In the genomic region with DNA sequence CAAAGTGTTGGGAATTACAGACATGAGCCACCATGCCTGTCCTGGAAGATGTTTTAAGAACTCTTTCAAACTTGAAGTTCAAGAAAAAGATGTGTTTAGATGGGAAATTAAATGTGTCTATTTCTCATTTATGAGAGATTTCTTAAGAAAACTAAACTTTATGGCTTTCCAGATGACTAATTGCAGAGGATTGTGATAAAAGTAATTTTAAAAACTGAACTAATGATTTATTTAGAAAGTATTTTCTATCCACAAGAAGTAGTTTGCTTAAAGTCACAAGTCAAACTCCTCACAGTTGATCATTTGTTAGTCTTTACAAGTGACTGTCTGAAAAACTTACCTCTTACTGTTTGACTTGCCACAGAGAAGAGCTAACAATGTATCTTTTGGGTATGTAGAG, we compare ENCODE assay signal across 22 cellular contexts.
DNase-seq lines count a peak whose midpoint lies in the region; ATAC-seq and TF ChIP-seq lines count a peak whose summit lies in the region.
"Had no signal": no experiment of that assay in that cellular context is flagged by ENCODE, and none has a peak within 500 bp of the region (broad histone marks: within the 10 kb centered on the region; RNA-seq: fewer than 3 reads in every experiment).

No MANE protein-coding gene starts in this region.

- H3K9me3 ChIP-seq in fibroblast of lung (ENCODE audit: control insufficient read depth, insufficient read depth, low read depth, low read length) = no peaks in the 10 kb centered on the region
- no peaks in the 10 kb centered on the region for H3K9me3 ChIP-seq in osteoblast (ENCODE audit: low read depth, low read length)
- H3K9me3 ChIP-seq in colonic mucosa = no peaks in the 10 kb centered on the region
- H3K9me3 ChIP-seq: A549, Caco-2 had no signal

- no peak overlapping the region for H2AFZ ChIP-seq in fibroblast of lung (ENCODE audit: low read length)
- H2AFZ ChIP-seq in osteoblast (ENCODE audit: low read length) = no peak overlapping the region

- DNase-seq in LHCN-M2 (ENCODE audit: low read depth) (peak; percentile 31), fibroblast of lung (ENCODE audit: low read depth in 2 of 2) (peak; percentile 3 to 17), osteoblast (ENCODE audit: insufficient read length, low spot score, missing footprints) (peak; percentile 27), medulla oblongata (ENCODE audit: extremely low spot score) (no peak), natural killer cell (no peak), colonic mucosa (no peak), SW 1271 (lab: John Stamatoyannopoulos, UW) (no peak)
- DNase-seq: C1 segment of cervical spinal cord; Caco-2; CD8-positive, alpha-beta T cell; EL; H7; HFFc6; Kasumi-1; NCI-H2029; NCI-H446 treated with DMSO at 0.1 percent for 48 hours; NCI-H69; SHP77 had no signal

- no peaks in the 10 kb centered on the region for H3K79me2 ChIP-seq in fibroblast of lung (ENCODE audit: control insufficient read depth, insufficient read depth, low read length)
- no peaks in the 10 kb centered on the region for H3K79me2 ChIP-seq in osteoblast (ENCODE audit: insufficient read depth, low read length)

- H3K27me3 ChIP-seq in fibroblast of lung (ENCODE audit: control insufficient read depth, insufficient read depth, low read length) (no peaks in the 10 kb centered on the region), osteoblast (ENCODE audit: insufficient read depth, low read length) (no peaks in the 10 kb centered on the region), colonic mucosa (no peaks in the 10 kb centered on the region)

- H3K4me1 Mint-ChIP-seq in natural killer cell = no peaks in the 10 kb centered on the region

- H3K36me3 ChIP-seq in fibroblast of lung (ENCODE audit: control insufficient read depth, insufficient read depth, low read length) (no peaks in the 10 kb centered on the region), osteoblast (ENCODE audit: insufficient read depth, low read length) (no peaks in the 10 kb centered on the region), colonic mucosa (no peaks in the 10 kb centered on the region)

- H3K27ac ChIP-seq in fibroblast of lung (ENCODE audit: insufficient read depth, low read length) (no peak overlapping the region), osteoblast (ENCODE audit: low read depth, low read length) (no peak overlapping the region), colonic mucosa (no peak overlapping the region)
- H3K27ac ChIP-seq: A549, RWPE1 had no signal

- peaks cover 0 to 5% of the 10 kb centered on the region in 2 donors for H3K27me3 Mint-ChIP-seq in natural killer cell (ENCODE audit: low read depth in 2 of 2)

- H3K4me1 ChIP-seq in fibroblast of lung (ENCODE audit: control insufficient read depth, extremely low read depth, insufficient read depth, low read length) (no peaks in the 10 kb centered on the region), osteoblast (ENCODE audit: insufficient read depth, low read length) (no peaks in the 10 kb centered on the region), colonic mucosa (no peaks in the 10 kb centered on the region)
- H3K4me1 ChIP-seq: A549 had no signal

- intact Hi-C loops in natural killer cell (cut with micrococcal nuclease) (no loop called here), colonic mucosa (cut with DNase I) (no loop called here)

- H3K9me3 Mint-ChIP-seq in natural killer cell = no peaks in the 10 kb centered on the region
- H3K9me3 Mint-ChIP-seq: CD8-positive, alpha-beta T cell; HFFc6 had no signal

- no peaks in the 10 kb centered on the region for H3K36me3 Mint-ChIP-seq in natural killer cell
- H3K36me3 Mint-ChIP-seq: CD8-positive, alpha-beta T cell had no signal

- H3K4me3 Mint-ChIP-seq in natural killer cell = no peak overlapping the region
- H3K4me3 Mint-ChIP-seq: CD8-positive, alpha-beta T cell; HFFc6 had no signal

- TF ChIP-seq CTCF in fibroblast of lung (conservative IDR thresholded peaks at IDR 0.05 in 1 of 2, IDR thresholded peaks at IDR 0.05 in 1 of 2; ENCODE audit: low read depth in 1 of 2, low read length in 2 of 2) = no peak
- no peak for TF ChIP-seq CTCF in osteoblast (IDR thresholded peaks at IDR 0.05; ENCODE audit: extremely low read depth, low read depth, low read length)
- TF ChIP-seq CTCF in natural killer cell (IDR thresholded peaks at IDR 0.05) = no peak
- TF ChIP-seq CTCF in colonic mucosa (IDR thresholded peaks at IDR 0.05) = no peak

- H3K9ac ChIP-seq in fibroblast of lung (ENCODE audit: insufficient read depth, low read length) (no peak overlapping the region), colonic mucosa (ENCODE audit: low read depth in 2 of 2, low read length in 2 of 2) (no peak overlapping the region)

- H3K4me3 ChIP-seq in fibroblast of lung (replicated peaks in 1 of 4; ENCODE audit: control extremely low read depth in 1 of 4, insufficient read depth in 1 of 4, low read depth in 3 of 4, low read length in 4 of 4) = no peak overlapping the region
- H3K4me3 ChIP-seq in osteoblast (ENCODE audit: insufficient read depth, low read length) = no peak overlapping the region
- no peak overlapping the region for H3K4me3 ChIP-seq in colonic mucosa
- H3K4me3 ChIP-seq: A549, K562 had no signal

- no peaks in the 10 kb centered on the region for H4K20me1 ChIP-seq in fibroblast of lung (ENCODE audit: control insufficient read depth, extremely low read depth, insufficient read depth, low read length)
- H4K20me1 ChIP-seq in osteoblast (ENCODE audit: insufficient read depth, low read length) = no peaks in the 10 kb centered on the region

- no peak overlapping the region for H3K4me2 ChIP-seq in fibroblast of lung (ENCODE audit: extremely low read depth, insufficient read depth, low read length)
- H3K4me2 ChIP-seq in osteoblast (ENCODE audit: insufficient read depth, low read length) = no peak overlapping the region
- H3K4me2 ChIP-seq: A549 had no signal

- no peak overlapping the region for H3K27ac Mint-ChIP-seq in natural killer cell
- H3K27ac Mint-ChIP-seq: CD8-positive, alpha-beta T cell; HFFc6 had no signal

- ATAC-seq in natural killer cell = no peak
- ATAC-seq: A549; CD8-positive, alpha-beta T cell; K562; Panc1 had no signal

Comparison
In these comparisons a context has a peak if more than half of its experiments do, and no peak if none do; other contexts are left out.
1. DNase-seq: peak in LHCN-M2 (single experiment), fibroblast of lung (2 of 2) and osteoblast (single experiment); none in medulla oblongata (single experiment), natural killer cell (single experiment), colonic mucosa (single experiment) and SW 1271 (0 of 2).